In the genomic region with DNA sequence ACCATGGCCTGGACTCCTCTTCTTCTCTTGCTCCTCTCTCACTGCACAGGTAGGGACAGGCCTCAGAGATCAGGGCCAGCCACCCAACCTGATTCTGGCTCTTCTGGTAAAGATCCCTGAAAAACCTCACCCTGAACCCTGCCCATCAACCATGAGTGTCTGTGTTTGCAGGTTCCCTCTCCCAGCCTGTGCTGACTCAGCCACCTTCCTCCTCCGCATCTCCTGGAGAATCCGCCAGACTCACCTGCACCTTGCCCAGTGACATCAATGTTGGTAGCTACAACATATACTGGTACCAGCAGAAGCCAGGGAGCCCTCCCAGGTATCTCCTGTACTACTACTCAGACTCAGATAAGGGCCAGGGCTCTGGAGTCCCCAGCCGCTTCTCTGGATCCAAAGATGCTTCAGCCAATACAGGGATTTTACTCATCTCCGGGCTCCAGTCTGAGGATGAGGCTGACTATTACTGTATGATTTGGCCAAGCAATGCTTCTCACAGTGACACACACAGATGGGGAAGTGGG, we compare ENCODE assay signal across 1 cellular context.
A peak's percentile ranks its signal among the peaks of the same experiment; 100 is the strongest.
TF ChIP-seq lines count a peak whose summit lies in the region.

No MANE protein-coding gene starts in this region.

TF ChIP-seq in K562, 482 proteins besides CTCF, POLR2A, EP300 and RAD21 (continued from another document):
- TF ChIP-seq, protein P1, sequence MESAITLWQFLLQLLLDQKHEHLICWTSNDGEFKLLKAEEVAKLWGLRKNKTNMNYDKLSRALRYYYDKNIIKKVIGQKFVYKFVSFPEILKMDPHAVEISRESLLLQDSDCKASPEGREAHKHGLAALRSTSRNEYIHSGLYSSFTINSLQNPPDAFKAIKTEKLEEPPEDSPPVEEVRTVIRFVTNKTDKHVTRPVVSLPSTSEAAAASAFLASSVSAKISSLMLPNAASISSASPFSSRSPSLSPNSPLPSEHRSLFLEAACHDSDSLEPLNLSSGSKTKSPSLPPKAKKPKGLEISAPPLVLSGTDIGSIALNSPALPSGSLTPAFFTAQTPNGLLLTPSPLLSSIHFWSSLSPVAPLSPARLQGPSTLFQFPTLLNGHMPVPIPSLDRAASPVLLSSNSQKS (CRISPR knock-in tag; IDR thresholded peaks at IDR 0.05) = no peak
- TF ChIP-seq BRCA1 (IDR thresholded peaks at IDR 0.05) (no peak), BRCA1 (CRISPR knock-in tag; IDR thresholded peaks at IDR 0.05) (no peak), SIX5 (IDR thresholded peaks at IDR 0.05; ENCODE audit: borderline replicate concordance in 1 of 2, insufficient read depth in 1 of 2, low read depth in 1 of 2, low read length in 2 of 2) (no peak), DPF2 (IDR thresholded peaks at IDR 0.05) (no peak), C11orf30 (IDR thresholded peaks at IDR 0.05; ENCODE audit: low read depth) (peak; percentile 54; the same call in 1 of the 2 replicates), TAF7 (tag; IDR thresholded peaks at IDR 0.05) (no peak), EGR1 (conservative IDR thresholded peaks at IDR 0.05) (no peak), POLR2B (IDR thresholded peaks at IDR 0.05; ENCODE audit: low read depth, partially characterized antibody) (no peak), PBX2 (CRISPR knock-in tag; IDR thresholded peaks at IDR 0.05; ENCODE audit: low read depth) (0 out of 2 replicates have a peak, but pooled peaks have one; percentile 13), PBX2 (tag; conservative IDR thresholded peaks at IDR 0.05; ENCODE audit: low read depth) (no peak), NKRF (IDR thresholded peaks at IDR 0.05; ENCODE audit: borderline replicate concordance) (no peak)
